1 cellular context compared by ENCODE assay signal in the genomic region with DNA sequence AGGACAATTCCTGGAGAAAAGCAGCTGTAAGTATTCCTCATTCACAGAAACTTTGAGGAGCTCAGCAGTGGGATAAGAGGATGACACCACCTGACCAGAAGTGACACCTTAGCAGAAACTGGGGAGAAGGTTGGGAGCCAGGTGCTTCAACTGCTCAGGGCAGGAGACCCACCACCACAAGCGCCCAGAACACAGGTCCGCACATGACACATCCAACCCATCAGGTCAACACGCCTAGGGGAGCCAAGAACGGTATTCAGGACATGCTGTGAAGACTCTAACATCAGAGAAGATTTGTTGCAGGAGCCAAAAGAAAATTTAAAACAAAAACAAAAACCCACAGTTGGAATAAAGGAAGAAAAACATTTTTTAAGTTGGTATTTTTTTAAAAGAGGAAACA.
TF ChIP-seq lines count a peak whose summit lies in the region.

No MANE protein-coding gene starts in this region.

TF ChIP-seq in A549, 52 proteins besides CTCF, POLR2A, EP300 and RAD21 (continued from another document):
- TF ChIP-seq, protein P1, sequence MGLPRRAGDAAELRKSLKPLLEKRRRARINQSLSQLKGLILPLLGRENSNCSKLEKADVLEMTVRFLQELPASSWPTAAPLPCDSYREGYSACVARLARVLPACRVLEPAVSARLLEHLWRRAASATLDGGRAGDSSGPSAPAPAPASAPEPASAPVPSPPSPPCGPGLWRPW (IDR thresholded peaks at IDR 0.05): no peak
- TF ChIP-seq ESRRA (IDR thresholded peaks at IDR 0.05; ENCODE audit: borderline replicate concordance, low read length) (no peak), CHD2 (IDR thresholded peaks at IDR 0.05; ENCODE audit: low read length, partially characterized antibody) (no peak)
TF ChIP-seq in A549: peak in this region for 0.
